In the genomic region with DNA sequence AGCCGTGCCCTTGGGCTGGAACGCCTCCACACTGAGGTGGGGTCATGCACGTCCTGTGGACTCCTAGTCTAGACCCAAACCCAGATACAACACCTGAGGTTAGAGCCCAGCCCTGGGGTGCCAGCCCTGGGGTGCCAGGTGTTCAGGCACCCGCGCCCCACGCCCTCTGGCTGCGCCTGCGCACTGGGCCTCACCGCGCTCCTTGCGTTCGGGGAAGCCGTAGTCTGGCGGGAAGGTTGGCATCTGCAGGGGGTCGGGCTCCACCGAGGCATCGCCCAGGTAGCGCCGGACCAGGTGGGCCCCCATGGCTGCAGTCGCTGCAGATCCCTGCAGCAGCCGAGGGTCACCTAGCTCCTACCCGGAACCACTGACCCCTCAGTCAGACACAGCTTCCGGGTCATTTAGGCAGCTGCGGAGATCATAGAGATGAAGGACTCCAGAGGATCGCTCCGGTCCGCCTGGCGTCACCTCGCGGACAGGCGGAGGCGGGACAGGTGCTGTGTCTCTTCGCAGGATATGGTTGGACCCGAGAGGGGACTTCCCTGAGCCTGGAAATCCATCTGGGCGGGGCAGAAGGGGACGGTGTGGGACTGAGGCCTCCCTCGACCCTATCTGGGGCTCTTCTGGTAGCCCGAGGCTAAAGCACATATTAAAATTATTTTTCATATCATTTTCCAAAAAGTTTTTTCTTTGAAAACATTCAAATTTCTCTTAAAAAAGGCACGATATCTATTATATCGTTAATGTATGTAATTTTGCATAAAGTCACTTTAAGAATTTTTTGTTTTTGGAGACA, we compare ENCODE assay signal across 8 cellular contexts. TPM values are rescaled to one million over a fixed set of nuclear protein-coding genes. Genes with fewer than 3 reads are reported as not detected.
DNase-seq lines count a peak whose midpoint lies in the region; ATAC-seq and TF ChIP-seq lines count a peak whose summit lies in the region.

TSS of gene NDUFB7 (minus strand) at position 372 of the 796 bp plus-strand sequence. CDS start at position 306, 66 bp downstream.

- peak; percentile 98 for ATAC-seq in stimulated activated naive CD8-positive, alpha-beta T cell treated with anti-CD3 and anti-CD28 coated beads, Interleukin-15, amount 100 ng/mL, for 72 hours

- peak within 1 kb of the TSS; percentile 73 for H3K4me3 ChIP-seq in H7 (ENCODE audit: insufficient read depth, low read depth, low read length)
- peak within 1 kb of the TSS; percentile 99 for H3K4me3 ChIP-seq in Loucy (ENCODE audit: low read length, poor library complexity, severe bottlenecking)
- peak within 1 kb of the TSS; percentile 99 for H3K4me3 ChIP-seq in fibroblast of the aortic adventitia (ENCODE audit: low read depth, low read length)

- no peaks in the 10 kb centered on the region for H3K9me2 ChIP-seq in Loucy (replicated peaks; ENCODE audit: low read depth, low read length)

- no peak within 1 kb of the TSS for H3K27ac Mint-ChIP-seq in nephron progenitor cell
- peak within 1 kb of the TSS; percentile 82 to 94 for H3K27ac Mint-ChIP-seq in stimulated activated naive CD8-positive, alpha-beta T cell treated with anti-CD3 and anti-CD28 coated beads, Interleukin-15, amount 100 ng/mL, for 72 hours

- H3F3A ChIP-seq in Loucy (ENCODE audit: low read depth): no peaks in the 10 kb centered on the region

- peaks cover 5% of the 10 kb centered on the region for H3K27me3 Mint-ChIP-seq in nephron progenitor cell (ENCODE audit: low read depth, poor library complexity)
- H3K27me3 Mint-ChIP-seq in stimulated activated naive CD8-positive, alpha-beta T cell treated with anti-CD3 and anti-CD28 coated beads, Interleukin-15, amount 100 ng/mL, for 72 hours: no peaks in the 10 kb centered on the region

- H3K36me3 ChIP-seq in H7 (replicated peaks; ENCODE audit: control insufficient read depth, insufficient read depth, low read length): no peaks in the 10 kb centered on the region; the same call in 1 of the 2 replicates
- H3K36me3 ChIP-seq in Loucy (ENCODE audit: insufficient read depth, low read length): peaks cover 6% of the 10 kb centered on the region; the same call in 1 of the 2 replicates

- TF ChIP-seq CTCF in Loucy (conservative IDR thresholded peaks at IDR 0.05; ENCODE audit: low read length) (peak; percentile 87), fibroblast of the aortic adventitia (IDR thresholded peaks at IDR 0.05; ENCODE audit: insufficient read depth, low read length) (peak; percentile 57), nephron progenitor cell (IDR thresholded peaks at IDR 0.05) (peak; percentile 64)

- H3K27me3 ChIP-seq in H7 (ENCODE audit: control insufficient read depth, insufficient read depth, low read length): no peaks in the 10 kb centered on the region
- H3K27me3 ChIP-seq in Loucy (ENCODE audit: insufficient read depth, low read length, poor library complexity, severe bottlenecking): no peaks in the 10 kb centered on the region

- peak within 1 kb of the TSS; percentile 98 for H2AFZ ChIP-seq in Loucy (ENCODE audit: low read length)

- peaks cover 5% of the 10 kb centered on the region for H3K36me3 Mint-ChIP-seq in nephron progenitor cell (ENCODE audit: low read depth)

- peak; percentile 95 for TF ChIP-seq POLR2A in Raji (IDR thresholded peaks at IDR 0.05; ENCODE audit: insufficient read depth, low read depth, low read length)

- in situ Hi-C loops in G401 (cut with HindIII; ENCODE audit: low sequenced_read_pairs): no loop called here

- no peaks in the 10 kb centered on the region for H3K9me3 ChIP-seq in Loucy (ENCODE audit: insufficient read depth, low read depth, low read length)

- peaks cover 11% of the 10 kb centered on the region for H3K4me1 ChIP-seq in Loucy (ENCODE audit: insufficient read depth, low read length, poor library complexity, severe bottlenecking)

- peak within 1 kb of the TSS; percentile 86 for H3K4me2 ChIP-seq in Loucy (ENCODE audit: low read depth, low read length, poor library complexity, severe bottlenecking)

- H3K79me2 ChIP-seq in Loucy (ENCODE audit: insufficient read depth, low read length): peaks cover 21% of the 10 kb centered on the region

- peak; percentile 97 for DNase-seq in G401 (ENCODE audit: low spot score)
- peak; percentile 93 for DNase-seq in H7
- peak; percentile 84 for DNase-seq in activated effector memory CD4-positive, alpha-beta T cell treated with Interleukin-2 at 50 U/mL for 16 hours
- peak; percentile 94 for DNase-seq in fibroblast of the aortic adventitia (ENCODE audit: low read depth)
- DNase-seq in nephron progenitor cell: peak; percentile 83
- DNase-seq in stimulated activated naive CD8-positive, alpha-beta T cell treated with anti-CD3 and anti-CD28 coated beads, Interleukin-15, amount 100 ng/mL, for 72 hours: peak; percentile 90 to 95

- peaks cover 36% of the 10 kb centered on the region for H3K4me1 Mint-ChIP-seq in nephron progenitor cell
- H3K4me1 Mint-ChIP-seq in stimulated activated naive CD8-positive, alpha-beta T cell treated with anti-CD3 and anti-CD28 coated beads, Interleukin-15, amount 100 ng/mL, for 72 hours: peaks cover 58% of the 10 kb centered on the region

- peaks cover 12% of the 10 kb centered on the region for H4K20me1 ChIP-seq in Loucy (ENCODE audit: insufficient read depth, low read length, poor library complexity, severe bottlenecking)

- peak within 1 kb of the TSS; percentile 87 for H3K9ac ChIP-seq in Loucy (ENCODE audit: low read depth, low read length, poor library complexity, severe bottlenecking)

- no peaks in the 10 kb centered on the region for H3K9me3 Mint-ChIP-seq in nephron progenitor cell
- no peaks in the 10 kb centered on the region for H3K9me3 Mint-ChIP-seq in stimulated activated naive CD8-positive, alpha-beta T cell treated with anti-CD3 and anti-CD28 coated beads, Interleukin-15, amount 100 ng/mL, for 72 hours

- peak within 1 kb of the TSS; percentile 97 for H3K4me3 Mint-ChIP-seq in nephron progenitor cell
- peak within 1 kb of the TSS; percentile 98 to 99 for H3K4me3 Mint-ChIP-seq in stimulated activated naive CD8-positive, alpha-beta T cell treated with anti-CD3 and anti-CD28 coated beads, Interleukin-15, amount 100 ng/mL, for 72 hours

RNA-seq across cellular contexts. Expression of gene NDUFB7, which starts in this region (rescaled TPM):
- total RNA-seq in G401 (2014; rRNA removed; shearing (Covaris generic)): 287 and 394 TPM in 2 replicates
- 332 and 343 TPM in 2 replicates for total RNA-seq in H7 (2014; rRNA removed; shearing (Covaris generic))
- total RNA-seq in fibroblast of the aortic adventitia (ENCODE audit: low replicate concordance): 100 and 164 TPM in 2 replicates

Comparison
In these comparisons a context has a peak if more than half of its experiments do, and no peak if none do; other contexts are left out.
1. Peak in every context shown above with its lines: DNase-seq, ATAC-seq and H3K4me3 ChIP-seq.